ENCODE assay signal across 26 cellular contexts in the genomic region with DNA sequence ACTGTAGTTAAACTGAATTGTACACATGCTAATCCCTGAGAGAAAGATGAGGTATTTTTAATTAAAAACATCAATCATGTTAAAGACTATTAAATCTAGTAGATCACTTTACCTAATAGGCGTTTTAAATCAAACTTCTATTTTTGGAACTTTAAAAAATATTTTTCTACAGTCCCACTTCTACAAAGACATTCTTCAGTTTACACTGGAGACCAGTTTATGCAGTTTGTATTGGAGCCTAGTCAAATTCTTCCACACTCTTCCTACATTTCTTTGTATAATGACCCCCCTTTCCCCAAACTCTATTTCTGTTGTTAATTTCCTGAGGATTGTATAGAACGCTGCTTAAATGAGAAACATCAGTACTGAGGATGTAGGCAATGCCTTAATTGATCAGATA.
"Had no signal": no experiment of that assay in that cellular context is flagged by ENCODE, and none has a peak within 500 bp of the region (broad histone marks: within the 10 kb centered on the region; RNA-seq: fewer than 3 reads in every experiment).

No MANE protein-coding gene starts in this region.

- H3K79me2 ChIP-seq: parathyroid adenoma had no signal

- H3K27ac Mint-ChIP-seq: activated CD4-positive, alpha-beta T cell treated with anti-CD3 and anti-CD28 coated beads for 36 hours; activated naive CD4-positive, alpha-beta T cell treated with anti-CD3 and anti-CD28 coated beads, Interleukin-2, amount 50 U/mL, for 72 hours; activated T-helper 1 cell treated with anti-CD3 and anti-CD28 coated beads, Interleukin-12 subunit alpha, Interleukin-12 subunit beta, Interleukin-2, Interleukin-4 antibody, amounts not matched to agents 30 ng/mL and 10 ng/mL and 1 ng/mL, durations not matched to agents 14 hours and 24 hours and 36 hours; dendritic cell treated with granulocyte-macrophage colony-stimulating factor and Interleukin-4, amounts not matched to agents 40 ng/mL and 50 ng/mL, for 4 days; immature natural killer cell; naive thymus-derived CD4-positive, alpha-beta T cell; T-helper 2 cell treated with Interferon-gamma antibody and Interleukin-4, amounts not matched to agents 5 μg/mL and 100 μg/mL, for 36 hours; WTC11 had no signal

- H3K36me3 Mint-ChIP-seq: activated naive CD4-positive, alpha-beta T cell treated with anti-CD3 and anti-CD28 coated beads, Interleukin-2, amount 50 U/mL, for 72 hours; immature natural killer cell; naive thymus-derived CD4-positive, alpha-beta T cell; WTC11 had no signal

- H3K4me1 ChIP-seq: adrenal gland, parathyroid adenoma, spleen, thyroid gland, vagina had no signal

- H3K9ac ChIP-seq: parathyroid adenoma had no signal

- H3K4me1 Mint-ChIP-seq: activated CD4-positive, alpha-beta T cell treated with anti-CD3 and anti-CD28 coated beads for 36 hours; immature natural killer cell had no signal

- H3K9me3 ChIP-seq: adrenal gland, sigmoid colon, thyroid gland, vagina had no signal

- H3K36me3 ChIP-seq: adrenal gland, sigmoid colon, spleen, thyroid gland, vagina had no signal

- FAIRE-seq: astrocyte, bronchial epithelial cell, frontal cortex, TTC549 had no signal

- ATAC-seq: activated CD4-positive, alpha-beta T cell treated with anti-CD3 and anti-CD28 coated beads for 36 hours; activated naive CD4-positive, alpha-beta T cell treated with anti-CD3 and anti-CD28 coated beads, Interleukin-2, amount 50 U/mL, for 72 hours; naive thymus-derived CD4-positive, alpha-beta T cell; WTC11 had no signal

- H3K4me3 Mint-ChIP-seq: activated CD4-positive, alpha-beta T cell treated with anti-CD3 and anti-CD28 coated beads for 36 hours; activated T-helper 1 cell treated with anti-CD3 and anti-CD28 coated beads, Interleukin-12 subunit alpha, Interleukin-12 subunit beta, Interleukin-2, Interleukin-4 antibody, amounts not matched to agents 30 ng/mL and 10 ng/mL and 1 ng/mL, durations not matched to agents 14 hours and 24 hours and 36 hours; dendritic cell treated with granulocyte-macrophage colony-stimulating factor and Interleukin-4, amounts not matched to agents 40 ng/mL and 50 ng/mL, for 4 days; immature natural killer cell; naive thymus-derived CD4-positive, alpha-beta T cell; T-helper 2 cell treated with Interferon-gamma antibody and Interleukin-4, amounts not matched to agents 5 μg/mL and 100 μg/mL, for 36 hours; WTC11 had no signal

- H3K27me3 ChIP-seq: adrenal gland, sigmoid colon, thyroid gland, vagina had no signal

- DNase-seq: activated CD4-positive, alpha-beta T cell treated with anti-CD3 and anti-CD28 coated beads for 36 hours; activated CD4-positive, alpha-beta T cell treated with anti-CD3 and anti-CD28 coated beads, Interleukin-2, amount 50 U/mL, for 48 hours; activated gamma-delta T cell treated with Interleukin-2 at 50 U/mL for 16 hours; adrenal gland; effector CD8-positive, alpha-beta T cell; head of caudate nucleus; immature natural killer cell; kidney glomerular epithelial cell; mesenchymal stem cell; naive thymus-derived CD4-positive, alpha-beta T cell; sigmoid colon; spleen; stimulated activated CD4-positive, alpha-beta T cell treated with anti-CD3 and anti-CD28 coated beads, Interleukin-1b, Interleukin-23, amount 100 ng/mL, for 48 hours; stimulated activated naive CD4-positive, alpha-beta T cell treated with Interleukin-2 at 50 U/mL for 16 hours; thyroid gland had no signal

- H2AFZ ChIP-seq: parathyroid adenoma had no signal

- H3K27ac ChIP-seq: adrenal gland, parathyroid adenoma, spleen, thyroid gland, vagina had no signal

- H3K4me3 ChIP-seq: adrenal gland, sigmoid colon, spleen, thyroid gland, vagina had no signal

- H3K9me3 Mint-ChIP-seq: activated naive CD4-positive, alpha-beta T cell treated with anti-CD3 and anti-CD28 coated beads, Interleukin-2, amount 50 U/mL, for 72 hours; activated T-helper 1 cell treated with anti-CD3 and anti-CD28 coated beads, Interleukin-12 subunit alpha, Interleukin-12 subunit beta, Interleukin-2, Interleukin-4 antibody, amounts not matched to agents 30 ng/mL and 10 ng/mL and 1 ng/mL, durations not matched to agents 14 hours and 24 hours and 36 hours; dendritic cell treated with granulocyte-macrophage colony-stimulating factor and Interleukin-4, amounts not matched to agents 40 ng/mL and 50 ng/mL, for 4 days; T-helper 2 cell treated with Interferon-gamma antibody and Interleukin-4, amounts not matched to agents 5 μg/mL and 100 μg/mL, for 36 hours had no signal
